ENCODE assay signal across 24 cellular contexts in the genomic region with DNA sequence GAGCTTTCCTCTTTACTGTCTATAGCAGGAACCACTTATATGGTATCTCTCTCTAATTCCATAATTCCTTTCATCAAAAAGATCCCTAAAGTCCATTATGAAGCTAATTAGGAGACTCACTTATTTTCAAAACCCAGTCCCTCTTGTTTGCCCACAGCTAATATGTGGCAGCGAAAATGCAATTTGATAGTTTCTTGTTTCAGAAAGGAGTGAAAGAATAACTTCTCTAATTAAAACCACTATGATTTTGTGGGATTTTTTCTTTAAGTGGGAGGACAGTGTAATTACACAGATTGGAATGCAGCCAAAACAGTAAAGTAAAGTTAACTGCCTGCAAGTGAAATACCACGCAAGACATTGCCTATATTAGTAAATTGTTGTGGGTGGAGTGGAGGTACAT. TPM values are rescaled to one million over a fixed set of nuclear protein-coding genes. Genes with fewer than 3 reads are reported as not detected.
"Had no signal": no experiment of that assay in that cellular context is flagged by ENCODE, and none has a peak within 500 bp of the region (broad histone marks: within the 10 kb centered on the region; RNA-seq: fewer than 3 reads in every experiment).

No MANE protein-coding gene starts in this region.

- H3K27ac ChIP-seq: colonic mucosa, epithelial cell of prostate, gastrocnemius medialis, left lung, prostate gland, sigmoid colon, testis, tibial nerve, upper lobe of left lung had no signal

- H3K36me3 ChIP-seq: colonic mucosa, gastrocnemius medialis, left lung, prostate gland, sigmoid colon, tibial nerve, upper lobe of left lung had no signal

- DNase-seq: colonic mucosa; effector CD8-positive, alpha-beta T cell; endodermal cell; foreskin fibroblast; gastrocnemius medialis; kidney; left lung; mesenchymal stem cell; naive thymus-derived CD4-positive, alpha-beta T cell; nephron progenitor cell; nucleus accumbens; right cardiac atrium; sigmoid colon; stimulated activated CD4-positive, alpha-beta T cell treated with anti-CD3 and anti-CD28 coated beads, Interleukin-2, amount 100 ng/mL, for 24 hours; stimulated activated CD4-positive, alpha-beta T cell treated with anti-CD3 and anti-CD28 coated beads, Interleukin-4, amount 100 ng/mL, for 24 hours; stimulated activated naive CD8-positive, alpha-beta T cell treated with anti-CD3 and anti-CD28 coated beads, Interleukin-15, Interleukin-2, amounts not matched to agents 100 U/mL and 50 U/mL, for 24 hours; substantia nigra; testis; upper lobe of left lung had no signal

- H3K4me3 ChIP-seq: colonic mucosa, gastrocnemius medialis, left lung, prostate gland, sigmoid colon, testis, tibial nerve, upper lobe of left lung had no signal

- H3K4me1 ChIP-seq: colonic mucosa, gastrocnemius medialis, left lung, prostate gland, sigmoid colon, testis, tibial nerve, upper lobe of left lung had no signal

- H3K9me3 ChIP-seq: colonic mucosa, gastrocnemius medialis, prostate gland, testis had no signal

- H3K27me3 ChIP-seq: colonic mucosa, gastrocnemius medialis, left lung, sigmoid colon, testis, tibial nerve, upper lobe of left lung had no signal

RNA-seq across cellular contexts. Expression of a gene that starts 50.0 kb away (rescaled TPM):
- total RNA-seq: glomerular endothelial cell, lung microvascular endothelial cell had no signal
